Comparison of ENCODE assay signal across 1 cellular context in genomic region chr1:214050513-214051401, GRCh38.
A peak's percentile ranks its signal among the peaks of the same experiment; 100 is the strongest.
TF ChIP-seq lines count a peak whose summit lies in the region.

No MANE protein-coding gene starts in this region.

TF ChIP-seq in HepG2, 621 proteins besides CTCF, POLR2A, EP300 and RAD21 (continued from another document and continues in another):
- TF ChIP-seq, protein P1, sequence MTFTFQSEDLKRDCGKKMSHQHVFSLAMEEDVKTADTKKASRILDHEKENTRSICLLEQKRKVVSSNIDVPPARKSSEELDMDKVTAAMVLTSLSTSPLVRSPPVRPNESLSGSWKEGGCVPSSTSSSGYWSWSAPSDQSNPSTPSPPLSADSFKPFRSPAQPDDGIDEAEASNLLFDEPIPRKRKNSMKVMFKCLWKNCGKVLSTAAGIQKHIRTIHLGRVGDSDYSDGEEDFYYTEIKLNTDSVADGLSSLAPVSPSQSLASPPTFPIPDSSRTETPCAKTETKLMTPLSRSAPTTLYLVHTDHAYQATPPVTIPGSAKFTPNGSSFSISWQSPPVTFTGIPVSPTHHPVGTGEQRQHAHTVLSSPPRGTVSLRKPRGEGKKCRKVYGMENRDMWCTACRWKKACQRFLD (CRISPR knock-in tag; IDR thresholded peaks at IDR 0.05; ENCODE audit: borderline replicate concordance) = no peak
- TF ChIP-seq, protein P2, sequence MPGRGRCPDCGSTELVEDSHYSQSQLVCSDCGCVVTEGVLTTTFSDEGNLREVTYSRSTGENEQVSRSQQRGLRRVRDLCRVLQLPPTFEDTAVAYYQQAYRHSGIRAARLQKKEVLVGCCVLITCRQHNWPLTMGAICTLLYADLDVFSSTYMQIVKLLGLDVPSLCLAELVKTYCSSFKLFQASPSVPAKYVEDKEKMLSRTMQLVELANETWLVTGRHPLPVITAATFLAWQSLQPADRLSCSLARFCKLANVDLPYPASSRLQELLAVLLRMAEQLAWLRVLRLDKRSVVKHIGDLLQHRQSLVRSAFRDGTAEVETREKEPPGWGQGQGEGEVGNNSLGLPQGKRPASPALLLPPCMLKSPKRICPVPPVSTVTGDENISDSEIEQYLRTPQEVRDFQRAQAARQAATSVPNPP (CRISPR knock-in tag; IDR thresholded peaks at IDR 0.05) = no peak
- no peak for TF ChIP-seq ZMAT5 (CRISPR knock-in tag; IDR thresholded peaks at IDR 0.05; ENCODE audit: borderline replicate concordance, low read depth)
- peak; percentile 44; the same call in 1 of the 2 replicates for TF ChIP-seq ZNF3 (CRISPR knock-in tag; IDR thresholded peaks at IDR 0.05)
- TF ChIP-seq SKIL (CRISPR knock-in tag; IDR thresholded peaks at IDR 0.05; ENCODE audit: borderline replicate concordance) = peak; percentile 92
- TF ChIP-seq SMARCC2 (IDR thresholded peaks at IDR 0.05) = no peak; the same call in 1 of the 2 replicates
- TF ChIP-seq JARID2 (CRISPR knock-in tag; IDR thresholded peaks at IDR 0.05; ENCODE audit: insufficient replicate concordance) = no peak
- peak; percentile 79 for TF ChIP-seq ATF7 (IDR thresholded peaks at IDR 0.05)
- peak; percentile 97 for TF ChIP-seq ATF7 (CRISPR knock-in tag; IDR thresholded peaks at IDR 0.05)
- TF ChIP-seq ZNF468 (CRISPR knock-in tag; IDR thresholded peaks at IDR 0.05) = no peak
- TF ChIP-seq RXRB (CRISPR knock-in tag; IDR thresholded peaks at IDR 0.05; ENCODE audit: borderline replicate concordance) = peak; percentile 96
- peak; percentile 62 for TF ChIP-seq ETV6 (CRISPR knock-in tag; conservative IDR thresholded peaks at IDR 0.05)
- TF ChIP-seq MAZ (IDR thresholded peaks at IDR 0.05; ENCODE audit: borderline replicate concordance, low read depth, low read length) = peak; percentile 29; the same call in 1 of the 2 replicates
- peak; percentile 47; the same call in 1 of the 2 replicates for TF ChIP-seq MAZ (CRISPR knock-in tag; IDR thresholded peaks at IDR 0.05; ENCODE audit: low read depth)
- TF ChIP-seq ZNF350 (CRISPR knock-in tag; IDR thresholded peaks at IDR 0.05; ENCODE audit: borderline replicate concordance, low read depth) = peak; percentile 93
- peak; percentile 99; the same call in 1 of the 2 replicates for TF ChIP-seq MTA1 (CRISPR knock-in tag; IDR thresholded peaks at IDR 0.05; ENCODE audit: borderline replicate concordance)
- peak; percentile 38; the same call in 1 of the 2 replicates for TF ChIP-seq KDM5B (CRISPR knock-in tag; IDR thresholded peaks at IDR 0.05; ENCODE audit: borderline replicate concordance)
- TF ChIP-seq ZNF432 (CRISPR knock-in tag; IDR thresholded peaks at IDR 0.05; ENCODE audit: borderline replicate concordance) = no peak
- TF ChIP-seq ZNF670 (CRISPR knock-in tag; IDR thresholded peaks at IDR 0.05; ENCODE audit: borderline replicate concordance) = no peak; the same call in 1 of the 2 replicates
- TF ChIP-seq FOXO1 (CRISPR knock-in tag; IDR thresholded peaks at IDR 0.05) = peak; percentile 96
- TF ChIP-seq, protein P3, sequence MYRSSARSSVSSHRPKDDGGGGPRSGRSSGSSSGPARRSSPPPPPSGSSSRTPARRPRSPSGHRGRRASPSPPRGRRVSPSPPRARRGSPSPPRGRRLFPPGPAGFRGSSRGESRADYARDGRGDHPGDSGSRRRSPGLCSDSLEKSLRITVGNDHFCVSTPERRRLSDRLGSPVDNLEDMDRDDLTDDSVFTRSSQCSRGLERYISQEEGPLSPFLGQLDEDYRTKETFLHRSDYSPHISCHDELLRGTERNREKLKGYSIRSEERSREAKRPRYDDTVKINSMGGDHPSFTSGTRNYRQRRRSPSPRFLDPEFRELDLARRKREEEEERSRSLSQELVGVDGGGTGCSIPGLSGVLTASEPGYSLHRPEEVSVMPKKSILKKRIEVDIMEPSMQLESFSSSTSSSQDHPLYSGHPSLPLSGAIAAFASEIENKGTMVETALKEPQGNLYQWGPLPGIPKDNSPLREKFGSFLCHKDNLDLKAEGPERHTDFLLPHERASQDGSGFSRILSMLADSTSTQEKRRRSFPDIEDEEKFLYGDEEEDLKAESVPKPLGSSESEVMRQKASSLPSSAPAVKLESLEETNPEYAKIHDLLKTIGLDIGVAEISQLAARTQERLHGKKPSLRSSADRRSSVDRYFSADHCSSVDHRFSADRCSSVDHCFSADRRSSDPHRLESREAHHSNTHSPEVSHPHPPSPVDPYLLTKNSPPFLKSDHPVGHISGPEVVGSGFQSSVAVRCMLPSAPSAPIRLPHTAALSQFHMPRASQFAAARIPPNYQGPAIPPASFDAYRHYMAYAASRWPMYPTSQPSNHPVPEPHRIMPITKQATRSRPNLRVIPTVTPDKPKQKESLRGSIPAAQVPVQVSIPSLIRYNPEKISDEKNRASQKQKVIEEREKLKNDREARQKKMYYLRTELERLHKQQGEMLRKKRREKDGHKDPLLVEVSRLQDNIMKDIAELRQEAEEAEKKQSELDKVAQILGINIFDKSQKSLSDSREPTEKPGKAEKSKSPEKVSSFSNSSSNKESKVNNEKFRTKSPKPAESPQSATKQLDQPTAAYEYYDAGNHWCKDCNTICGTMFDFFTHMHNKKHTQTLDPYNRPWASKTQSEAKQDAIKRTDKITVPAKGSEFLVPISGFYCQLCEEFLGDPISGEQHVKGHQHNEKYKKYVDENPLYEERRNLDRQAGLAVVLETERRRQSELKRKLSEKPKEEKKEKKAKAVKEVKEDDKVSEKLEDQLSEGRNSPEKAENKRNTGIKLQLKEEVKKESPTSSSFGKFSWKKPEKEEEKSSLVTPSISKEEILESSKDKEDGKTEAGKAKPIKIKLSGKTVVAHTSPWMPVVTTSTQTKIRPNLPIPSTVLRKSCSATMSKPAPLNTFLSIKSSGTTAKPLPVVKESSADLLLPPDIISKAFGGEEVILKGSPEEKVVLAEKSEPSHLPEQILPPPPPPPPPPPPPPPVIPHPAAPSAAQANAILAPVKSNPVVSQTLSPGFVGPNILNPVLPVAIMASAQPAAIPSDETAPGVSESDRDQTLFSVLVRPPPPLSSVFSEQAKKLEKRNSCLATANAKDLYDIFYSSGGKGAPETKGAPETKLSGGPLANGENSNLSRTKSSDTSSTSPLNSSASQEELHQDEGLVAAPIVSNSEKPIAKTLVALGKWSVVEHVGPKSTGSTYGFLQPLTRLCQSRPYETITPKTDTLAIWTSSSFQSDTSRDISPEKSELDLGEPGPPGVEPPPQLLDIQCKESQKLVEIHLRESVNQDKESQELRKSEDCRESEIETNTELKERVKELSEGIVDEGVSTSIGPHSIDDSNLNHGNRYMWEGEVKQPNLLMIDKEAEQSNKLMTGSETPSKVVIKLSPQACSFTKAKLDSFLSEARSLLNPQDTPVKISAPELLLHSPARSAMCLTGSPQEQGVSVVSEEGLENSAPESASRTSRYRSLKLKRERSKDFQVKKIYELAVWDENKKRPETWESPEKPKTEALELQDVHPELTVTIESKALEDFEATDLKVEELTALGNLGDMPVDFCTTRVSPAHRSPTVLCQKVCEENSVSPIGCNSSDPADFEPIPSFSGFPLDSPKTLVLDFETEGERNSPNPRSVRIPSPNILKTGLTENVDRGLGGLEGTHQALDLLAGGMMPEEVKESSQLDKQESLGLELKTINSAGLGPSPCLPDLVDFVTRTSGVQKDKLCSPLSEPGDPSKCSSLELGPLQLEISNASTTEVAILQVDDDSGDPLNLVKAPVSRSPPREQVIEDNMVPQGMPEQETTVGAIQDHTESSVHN (CRISPR knock-in tag; IDR thresholded peaks at IDR 0.05) = no peak
- TF ChIP-seq, protein P4, sequence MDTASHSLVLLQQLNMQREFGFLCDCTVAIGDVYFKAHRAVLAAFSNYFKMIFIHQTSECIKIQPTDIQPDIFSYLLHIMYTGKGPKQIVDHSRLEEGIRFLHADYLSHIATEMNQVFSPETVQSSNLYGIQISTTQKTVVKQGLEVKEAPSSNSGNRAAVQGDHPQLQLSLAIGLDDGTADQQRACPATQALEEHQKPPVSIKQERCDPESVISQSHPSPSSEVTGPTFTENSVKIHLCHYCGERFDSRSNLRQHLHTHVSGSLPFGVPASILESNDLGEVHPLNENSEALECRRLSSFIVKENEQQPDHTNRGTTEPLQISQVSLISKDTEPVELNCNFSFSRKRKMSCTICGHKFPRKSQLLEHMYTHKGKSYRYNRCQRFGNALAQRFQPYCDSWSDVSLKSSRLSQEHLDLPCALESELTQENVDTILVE (CRISPR knock-in tag; IDR thresholded peaks at IDR 0.05) = peak; percentile 58
- no peak for TF ChIP-seq SUZ12 (IDR thresholded peaks at IDR 0.05; ENCODE audit: low read depth, low read length)
- peak; percentile 89 for TF ChIP-seq ZNF205 (CRISPR knock-in tag; IDR thresholded peaks at IDR 0.05)
- TF ChIP-seq TFDP2 (CRISPR knock-in tag; IDR thresholded peaks at IDR 0.05) = peak; percentile 57
- TF ChIP-seq MTF2 (CRISPR knock-in tag; IDR thresholded peaks at IDR 0.05; ENCODE audit: borderline replicate concordance) = no peak
- peak; percentile 96 for TF ChIP-seq SMAD3 (CRISPR knock-in tag; IDR thresholded peaks at IDR 0.05)
- TF ChIP-seq SIN3A (IDR thresholded peaks at IDR 0.05; ENCODE audit: borderline replicate concordance, low read depth, low read length) = no peak
- TF ChIP-seq, protein P5, sequence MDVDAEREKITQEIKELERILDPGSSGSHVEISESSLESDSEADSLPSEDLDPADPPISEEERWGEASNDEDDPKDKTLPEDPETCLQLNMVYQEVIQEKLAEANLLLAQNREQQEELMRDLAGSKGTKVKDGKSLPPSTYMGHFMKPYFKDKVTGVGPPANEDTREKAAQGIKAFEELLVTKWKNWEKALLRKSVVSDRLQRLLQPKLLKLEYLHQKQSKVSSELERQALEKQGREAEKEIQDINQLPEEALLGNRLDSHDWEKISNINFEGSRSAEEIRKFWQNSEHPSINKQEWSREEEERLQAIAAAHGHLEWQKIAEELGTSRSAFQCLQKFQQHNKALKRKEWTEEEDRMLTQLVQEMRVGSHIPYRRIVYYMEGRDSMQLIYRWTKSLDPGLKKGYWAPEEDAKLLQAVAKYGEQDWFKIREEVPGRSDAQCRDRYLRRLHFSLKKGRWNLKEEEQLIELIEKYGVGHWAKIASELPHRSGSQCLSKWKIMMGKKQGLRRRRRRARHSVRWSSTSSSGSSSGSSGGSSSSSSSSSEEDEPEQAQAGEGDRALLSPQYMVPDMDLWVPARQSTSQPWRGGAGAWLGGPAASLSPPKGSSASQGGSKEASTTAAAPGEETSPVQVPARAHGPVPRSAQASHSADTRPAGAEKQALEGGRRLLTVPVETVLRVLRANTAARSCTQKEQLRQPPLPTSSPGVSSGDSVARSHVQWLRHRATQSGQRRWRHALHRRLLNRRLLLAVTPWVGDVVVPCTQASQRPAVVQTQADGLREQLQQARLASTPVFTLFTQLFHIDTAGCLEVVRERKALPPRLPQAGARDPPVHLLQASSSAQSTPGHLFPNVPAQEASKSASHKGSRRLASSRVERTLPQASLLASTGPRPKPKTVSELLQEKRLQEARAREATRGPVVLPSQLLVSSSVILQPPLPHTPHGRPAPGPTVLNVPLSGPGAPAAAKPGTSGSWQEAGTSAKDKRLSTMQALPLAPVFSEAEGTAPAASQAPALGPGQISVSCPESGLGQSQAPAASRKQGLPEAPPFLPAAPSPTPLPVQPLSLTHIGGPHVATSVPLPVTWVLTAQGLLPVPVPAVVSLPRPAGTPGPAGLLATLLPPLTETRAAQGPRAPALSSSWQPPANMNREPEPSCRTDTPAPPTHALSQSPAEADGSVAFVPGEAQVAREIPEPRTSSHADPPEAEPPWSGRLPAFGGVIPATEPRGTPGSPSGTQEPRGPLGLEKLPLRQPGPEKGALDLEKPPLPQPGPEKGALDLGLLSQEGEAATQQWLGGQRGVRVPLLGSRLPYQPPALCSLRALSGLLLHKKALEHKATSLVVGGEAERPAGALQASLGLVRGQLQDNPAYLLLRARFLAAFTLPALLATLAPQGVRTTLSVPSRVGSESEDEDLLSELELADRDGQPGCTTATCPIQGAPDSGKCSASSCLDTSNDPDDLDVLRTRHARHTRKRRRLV (CRISPR knock-in tag; IDR thresholded peaks at IDR 0.05) = 0 out of 2 replicates have a peak, but pooled peaks have one; percentile 22
- no peak for TF ChIP-seq SNAPC2 (CRISPR knock-in tag; IDR thresholded peaks at IDR 0.05)
- no peak for TF ChIP-seq ZNF382 (CRISPR knock-in tag; IDR thresholded peaks at IDR 0.05; ENCODE audit: borderline replicate concordance)
- peak; percentile 62 for TF ChIP-seq DBP (CRISPR knock-in tag; IDR thresholded peaks at IDR 0.05; ENCODE audit: not compliant biosample characterization)
- no peak for TF ChIP-seq ZNF597 (CRISPR knock-in tag; IDR thresholded peaks at IDR 0.05)
- TF ChIP-seq ATF7-NPFF (CRISPR knock-in tag; IDR thresholded peaks at IDR 0.05; ENCODE audit: low read depth) = peak; percentile 91
- TF ChIP-seq GPN1 (CRISPR knock-in tag; IDR thresholded peaks at IDR 0.05; ENCODE audit: borderline replicate concordance) = no peak
